Comparison of ENCODE assay signal across 9 cellular contexts in the genomic region with DNA sequence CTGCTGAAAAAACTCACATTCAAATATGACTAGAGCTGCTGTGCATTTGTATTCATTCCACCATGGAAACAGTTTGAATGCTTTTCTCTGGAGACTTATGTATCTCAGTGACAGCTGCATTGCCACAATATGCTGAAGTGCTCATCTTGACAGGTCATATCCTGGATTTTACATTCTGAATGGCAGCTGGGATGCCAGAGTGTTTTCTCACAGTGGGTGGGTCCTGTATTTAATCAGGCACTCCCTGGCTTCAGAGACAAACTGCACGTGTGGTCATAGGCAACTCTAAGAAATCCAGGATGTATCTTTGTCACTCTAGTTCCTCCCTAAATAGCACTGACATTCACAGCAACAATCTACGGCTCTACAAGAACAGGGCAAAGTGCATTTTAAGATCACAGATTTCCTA.
DNase-seq lines count a peak whose midpoint lies in the region; ATAC-seq, FAIRE-seq and TF ChIP-seq lines count a peak whose summit lies in the region.
"Had no signal": no experiment of that assay in that cellular context is flagged by ENCODE, and none has a peak within 500 bp of the region (broad histone marks: within the 10 kb centered on the region; RNA-seq: fewer than 3 reads in every experiment).

No MANE protein-coding gene starts in this region.

- no peaks in the 10 kb centered on the region for H3K27me3 ChIP-seq in CD4-positive, alpha-beta T cell (ENCODE audit: control insufficient read depth, insufficient read depth, low read length)

- H3K9ac ChIP-seq in kidney (ENCODE audit: low read length in 2 of 2): no peak overlapping the region

- H3K4me3 Mint-ChIP-seq in T-helper 2 cell treated with Interferon-gamma antibody and Interleukin-4, amounts not matched to agents 5 μg/mL and 100 μg/mL, for 36 hours: peak overlapping the region; percentile 25
- peak overlapping the region in 2 of 5 experiments; percentile 48 to 66 for H3K4me3 Mint-ChIP-seq in brain
- no peak overlapping the region for H3K4me3 Mint-ChIP-seq in CD4-positive, alpha-beta T cell

- TF ChIP-seq CTCF in brain (conservative IDR thresholded peaks at IDR 0.05) (no peak), omental fat pad (IDR thresholded peaks at IDR 0.05) (no peak), kidney (IDR thresholded peaks at IDR 0.05; ENCODE audit: borderline replicate concordance, extremely low read depth, insufficient read depth) (no peak)
- no peak for TF ChIP-seq CTCF in CD4-positive, alpha-beta T cell (IDR thresholded peaks at IDR 0.05)

- DNase-seq in T-helper 2 cell treated with Interferon-gamma antibody and Interleukin-4, amounts not matched to agents 5 μg/mL and 100 μg/mL, for 36 hours (ENCODE audit: low spot score): no peak
- DNase-seq in T-helper 2 cell (no peak), NCI-H1694 treated with DMSO at 0.1 percent for 48 hours (lab: John Stamatoyannopoulos, UW) (peak; percentile 74), omental fat pad (ENCODE audit: low spot score) (no peak), kidney (no peak)
- no peak for DNase-seq in CD4-positive, alpha-beta T cell
- DNase-seq: psoas muscle had no signal

- H3K27me3 Mint-ChIP-seq in T-helper 2 cell treated with Interferon-gamma antibody and Interleukin-4, amounts not matched to agents 5 μg/mL and 100 μg/mL, for 36 hours (ENCODE audit: low read depth): no peaks in the 10 kb centered on the region
- no peaks in the 10 kb centered on the region for H3K27me3 Mint-ChIP-seq in brain
- no peaks in the 10 kb centered on the region for H3K27me3 Mint-ChIP-seq in CD4-positive, alpha-beta T cell

- H3K4me3 ChIP-seq in kidney (ENCODE audit: low read length in 2 of 2): no peak overlapping the region
- H3K4me3 ChIP-seq: psoas muscle had no signal

- POLR2A ChIA-PET in CD4-positive, alpha-beta T cell (lab: Charles Lee): interaction anchor here (1.1 to 1.5 kb wide), 2 partner anchors 74 to 75 kb away, joined by 4 to 6 read pairs; a partner anchor contains a TSS

- H3K9me3 ChIP-seq in CD4-positive, alpha-beta T cell (ENCODE audit: control insufficient read depth, low read length): no peaks in the 10 kb centered on the region
- H3K9me3 ChIP-seq in kidney (ENCODE audit: control insufficient read depth in 1 of 2, low read length in 2 of 2): no peaks in the 10 kb centered on the region
- H3K9me3 ChIP-seq: psoas muscle had no signal

- H3K9me3 Mint-ChIP-seq in T-helper 2 cell treated with Interferon-gamma antibody and Interleukin-4, amounts not matched to agents 5 μg/mL and 100 μg/mL, for 36 hours: peaks cover 2% of the 10 kb centered on the region
- no peaks in the 10 kb centered on the region for H3K9me3 Mint-ChIP-seq in brain
- H3K9me3 Mint-ChIP-seq in CD4-positive, alpha-beta T cell: no peaks in the 10 kb centered on the region

- H3K27ac Mint-ChIP-seq in T-helper 2 cell treated with Interferon-gamma antibody and Interleukin-4, amounts not matched to agents 5 μg/mL and 100 μg/mL, for 36 hours: peak overlapping the region; percentile 50
- peak overlapping the region in 4 of 5 experiments; percentile 21 to 89 (median 45) for H3K27ac Mint-ChIP-seq in brain
- H3K27ac Mint-ChIP-seq in CD4-positive, alpha-beta T cell: no peak overlapping the region

- H3K36me3 Mint-ChIP-seq in T-helper 2 cell treated with Interferon-gamma antibody and Interleukin-4, amounts not matched to agents 5 μg/mL and 100 μg/mL, for 36 hours (ENCODE audit: low read depth): peaks cover 45% of the 10 kb centered on the region
- H3K36me3 Mint-ChIP-seq in brain: peaks cover 6% of the 10 kb centered on the region
- peaks cover 19% of the 10 kb centered on the region for H3K36me3 Mint-ChIP-seq in CD4-positive, alpha-beta T cell (ENCODE audit: low read depth)

- H3K36me3 ChIP-seq in kidney (ENCODE audit: control insufficient read depth in 1 of 2, insufficient read depth in 2 of 2, low read length in 2 of 2): no peaks in the 10 kb centered on the region

- no peak overlapping the region for H3K27ac ChIP-seq in CD4-positive, alpha-beta T cell (ENCODE audit: low read depth, low read length)
- H3K27ac ChIP-seq in kidney (ENCODE audit: low read depth in 2 of 2, low read length in 2 of 2): no peak overlapping the region

- H3K4me1 ChIP-seq in kidney (ENCODE audit: control insufficient read depth in 1 of 2, insufficient read depth in 1 of 2, low read depth in 1 of 2, low read length in 2 of 2): no peaks in the 10 kb centered on the region
- H3K4me1 ChIP-seq: psoas muscle had no signal

- intact Hi-C loops in CD4-positive, alpha-beta T cell (cut with DNase I, micrococcal nuclease): no loop called here
- intact Hi-C loops in kidney (cut with DNase I): no loop called here

- H3K4me1 Mint-ChIP-seq in T-helper 2 cell treated with Interferon-gamma antibody and Interleukin-4, amounts not matched to agents 5 μg/mL and 100 μg/mL, for 36 hours (ENCODE audit: low read depth): peaks cover 33% of the 10 kb centered on the region
- peaks cover 39% of the 10 kb centered on the region for H3K4me1 Mint-ChIP-seq in brain
- H3K4me1 Mint-ChIP-seq in CD4-positive, alpha-beta T cell (ENCODE audit: low read depth): peaks cover 37% of the 10 kb centered on the region

- CTCF ChIA-PET in CD4-positive, alpha-beta T cell (lab: Charles Lee): interaction anchor here (1.4 kb wide), 1 partner anchor 9 kb away, joined by 4 read pairs; no protein-coding TSS in a partner anchor

- no peak for FAIRE-seq in kidney (lab: Jason Lieb, UNC)

- ATAC-seq in HG02642 (IDR thresholded peaks at IDR 0.05; ENCODE audit: poor library complexity, unreplicated experiment) (peak; percentile 28), omental fat pad (ENCODE audit: low FRiP score) (peak; percentile 48)
- no peak for ATAC-seq in CD4-positive, alpha-beta T cell (ENCODE audit: poor library complexity)
